ENCODE assay signal across 1 cellular context in the genomic region with DNA sequence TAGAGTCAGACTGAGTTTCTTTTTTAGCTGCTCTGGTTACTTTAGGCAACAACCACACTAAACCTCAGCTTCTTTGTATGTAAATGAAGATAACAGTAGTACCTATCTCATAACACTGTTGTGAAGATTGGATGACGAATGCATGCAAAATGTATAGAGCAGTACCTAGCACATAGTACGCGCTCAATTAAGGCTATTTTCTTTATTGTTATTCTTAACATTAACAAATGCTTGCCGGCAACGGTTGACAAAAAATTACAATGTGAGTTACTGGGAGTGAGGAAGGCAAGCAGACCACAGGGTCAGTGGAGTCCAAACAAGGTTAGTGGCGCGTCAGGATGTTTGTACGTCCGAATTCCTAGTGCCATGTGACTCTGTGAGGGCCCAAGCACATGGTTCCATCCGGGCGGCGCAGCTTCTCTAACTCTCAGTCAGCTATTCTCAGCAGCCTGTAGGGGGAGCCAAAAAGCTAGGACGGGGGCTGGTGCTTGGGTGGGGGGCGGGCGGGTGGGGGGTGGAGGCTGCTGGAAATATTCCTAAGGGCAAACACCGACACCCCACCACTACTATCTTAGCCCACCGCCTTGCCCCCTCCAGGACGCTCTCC.
TF ChIP-seq lines count a peak whose summit lies in the region.

No MANE protein-coding gene starts in this region.

TF ChIP-seq in SK-N-SH treated with all-trans-retinoic acid at 6 μM for 48 hours, 23 proteins besides CTCF, POLR2A, EP300 and RAD21 (continued from another document):
- TF ChIP-seq, protein P1, sequence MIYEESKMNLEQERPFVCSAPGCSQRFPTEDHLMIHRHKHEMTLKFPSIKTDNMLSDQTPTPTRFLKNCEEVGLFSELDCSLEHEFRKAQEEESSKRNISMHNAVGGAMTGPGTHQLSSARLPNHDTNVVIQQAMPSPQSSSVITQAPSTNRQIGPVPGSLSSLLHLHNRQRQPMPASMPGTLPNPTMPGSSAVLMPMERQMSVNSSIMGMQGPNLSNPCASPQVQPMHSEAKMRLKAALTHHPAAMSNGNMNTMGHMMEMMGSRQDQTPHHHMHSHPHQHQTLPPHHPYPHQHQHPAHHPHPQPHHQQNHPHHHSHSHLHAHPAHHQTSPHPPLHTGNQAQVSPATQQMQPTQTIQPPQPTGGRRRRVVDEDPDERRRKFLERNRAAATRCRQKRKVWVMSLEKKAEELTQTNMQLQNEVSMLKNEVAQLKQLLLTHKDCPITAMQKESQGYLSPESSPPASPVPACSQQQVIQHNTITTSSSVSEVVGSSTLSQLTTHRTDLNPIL (CRISPR knock-in tag; IDR thresholded peaks at IDR 0.05; ENCODE audit: low read depth), result no peak
